In the genomic region with DNA sequence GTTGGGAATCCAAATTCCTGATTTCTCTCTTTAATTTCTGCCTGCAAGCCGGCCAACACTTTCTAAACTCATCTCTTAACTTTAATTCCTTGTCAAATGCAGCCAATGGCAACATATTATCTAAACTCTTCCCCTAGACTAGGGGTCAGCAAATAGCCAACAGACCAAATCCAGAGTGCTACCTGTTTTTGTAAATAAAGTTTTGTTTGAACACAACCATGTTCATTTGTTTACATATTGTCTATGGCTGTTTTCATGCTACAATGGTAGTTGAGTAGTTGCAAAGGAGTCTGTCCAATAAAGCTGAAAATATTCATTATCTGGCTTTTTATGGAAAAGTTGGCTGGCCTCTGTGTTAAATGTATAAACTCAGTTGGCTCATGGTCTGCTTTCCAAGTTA, we compare ENCODE assay signal across 38 cellular contexts. TPM values are rescaled to one million over a fixed set of nuclear protein-coding genes. Genes with fewer than 3 reads are reported as not detected.
"Had no signal": no experiment of that assay in that cellular context is flagged by ENCODE, and none has a peak within 500 bp of the region (broad histone marks: within the 10 kb centered on the region; RNA-seq: fewer than 3 reads in every experiment).

No MANE protein-coding gene starts in this region.

- H3K27ac ChIP-seq: body of pancreas, brain microvascular endothelial cell, breast epithelium, WERI-Rb-1 had no signal

- H3K27me3 Mint-ChIP-seq: activated CD4-positive, alpha-beta memory T cell treated with anti-CD3 and anti-CD28 coated beads for 36 hours had no signal

- H3K36me3 Mint-ChIP-seq: activated CD4-positive, alpha-beta memory T cell treated with anti-CD3 and anti-CD28 coated beads for 36 hours; activated naive CD4-positive, alpha-beta T cell treated with anti-CD3 and anti-CD28 coated beads, Interleukin-2, amount 50 U/mL, for 24 hours; activated naive CD8-positive, alpha-beta T cell; activated naive CD8-positive, alpha-beta T cell treated with anti-CD3 and anti-CD28 coated beads, Interleukin-2, amount 10 ng/mL, durations not matched to agents 7 days and 5 days; WTC11 had no signal

- DNase-seq: activated CD4-positive, alpha-beta memory T cell treated with anti-CD3 and anti-CD28 coated beads for 36 hours; activated CD4-positive, alpha-beta T cell treated with anti-CD3 and anti-CD28 coated beads for 1 hour; activated CD4-positive, alpha-beta T cell treated with anti-CD3 and anti-CD28 coated beads for 36 hours; activated CD4-positive, alpha-beta T cell treated with anti-CD3 and anti-CD28 coated beads, Interleukin-2, amount 10 ng/mL, durations not matched to agents 24 days and 14 days; activated CD4-positive, alpha-beta T cell treated with anti-CD3 and anti-CD28 coated beads, Interleukin-2, amount 50 U/mL, for 1 hour; activated CD4-positive, alpha-beta T cell treated with anti-CD3 and anti-CD28 coated beads, Interleukin-2, amount 50 U/mL, for 4 hours; activated CD4-positive, CD25-positive, alpha-beta regulatory T cell; activated CD8-positive, alpha-beta memory T cell treated with anti-CD3 and anti-CD28 coated beads, Interleukin-2, amount 50 U/mL, for 4 hours; activated CD8-positive, alpha-beta T cell treated with anti-CD3 and anti-CD28 coated beads for 36 hours; activated effector memory CD4-positive, alpha-beta T cell treated with anti-CD3 and anti-CD28 coated beads, Interleukin-2, amount 50 U/mL, for 16 hours; activated gamma-delta T cell treated with Interleukin-2 at 50 U/mL for 16 hours; activated naive CD4-positive, alpha-beta T cell; activated naive CD4-positive, alpha-beta T cell treated with anti-CD3 and anti-CD28 coated beads for 36 hours; activated naive CD8-positive, alpha-beta T cell treated with anti-CD3 and anti-CD28 coated beads, Interleukin-2, amount 10 ng/mL, durations not matched to agents 7 days and 5 days; activated naive CD8-positive, alpha-beta T cell treated with anti-CD3 and anti-CD28 coated beads, Interleukin-2, amount 50 U/mL, for 24 hours; activated T-cell treated with anti-CD3 and anti-CD28 coated beads for 4 hours; activated T-cell treated with anti-CD3 and anti-CD28 coated beads, Interleukin-2, amount 50 U/mL, for 1 hour; activated T-cell treated with anti-CD3 and anti-CD28 coated beads, Interleukin-2, amount 50 U/mL, for 4 hours; activated T-cell treated with anti-CD3 and anti-CD28 coated beads, Interleukin-2, amount 50 U/mL, for 72 hours; amniotic stem cell; aorta; body of pancreas; brain microvascular endothelial cell; central memory CD4-positive, alpha-beta T cell; SW 1271; T-helper 1 cell; T-helper 2 cell; T-helper 9 cell; WERI-Rb-1 had no signal

- H3K4me3 Mint-ChIP-seq: activated CD4-positive, alpha-beta memory T cell treated with anti-CD3 and anti-CD28 coated beads for 36 hours; activated CD4-positive, alpha-beta T cell treated with anti-CD3 and anti-CD28 coated beads for 36 hours; activated CD4-positive, alpha-beta T cell treated with anti-CD3 and anti-CD28 coated beads, Interleukin-2, amount 10 ng/mL, durations not matched to agents 24 days and 14 days; activated CD8-positive, alpha-beta T cell treated with anti-CD3 and anti-CD28 coated beads for 36 hours; activated naive CD4-positive, alpha-beta T cell treated with anti-CD3 and anti-CD28 coated beads for 36 hours; activated naive CD4-positive, alpha-beta T cell treated with anti-CD3 and anti-CD28 coated beads, Interleukin-2, amount 50 U/mL, for 24 hours; activated naive CD8-positive, alpha-beta T cell; activated naive CD8-positive, alpha-beta T cell treated with anti-CD3 and anti-CD28 coated beads, Interleukin-2, amount 10 ng/mL, durations not matched to agents 7 days and 5 days; activated naive CD8-positive, alpha-beta T cell treated with anti-CD3 and anti-CD28 coated beads, Interleukin-2, amount 50 U/mL, for 24 hours; activated T-cell treated with anti-CD3 and anti-CD28 coated beads, Interleukin-2, amount 50 U/mL, for 4 hours; activated T-cell treated with anti-CD3 and anti-CD28 coated beads, Interleukin-2, amount 50 U/mL, for 72 hours; activated T-helper 1 cell treated with anti-CD3 and anti-CD28 coated beads, Interleukin-12 subunit alpha, Interleukin-12 subunit beta, Interleukin-2, Interleukin-4 antibody, amounts not matched to agents 30 ng/mL and 10 ng/mL and 1 ng/mL, durations not matched to agents 14 hours and 24 hours and 36 hours; activated T-helper 17 cell treated with anti-CD3 and anti-CD28 coated beads, Interleukin-2, amount 50 U/mL, for 72 hours; T-helper 1 cell treated with Interleukin-12 subunit alpha and Interleukin-12 subunit beta and Interleukin-4 antibody, amounts not matched to agents 30 μg/mL and 1 μg/mL, for 36 hours; T-helper 2 cell treated with Interferon-gamma antibody and Interleukin-4, amounts not matched to agents 5 μg/mL and 100 μg/mL, for 36 hours; WTC11 had no signal

- H3K4me1 Mint-ChIP-seq: activated CD4-positive, alpha-beta T cell treated with anti-CD3 and anti-CD28 coated beads for 36 hours; activated CD4-positive, alpha-beta T cell treated with anti-CD3 and anti-CD28 coated beads, Interleukin-2, amount 10 ng/mL, durations not matched to agents 24 days and 14 days; activated naive CD4-positive, alpha-beta T cell treated with anti-CD3 and anti-CD28 coated beads, Interleukin-2, amount 50 U/mL, for 24 hours; activated naive CD8-positive, alpha-beta T cell treated with anti-CD3 and anti-CD28 coated beads, Interleukin-2, amount 10 ng/mL, durations not matched to agents 7 days and 5 days; activated naive CD8-positive, alpha-beta T cell treated with anti-CD3 and anti-CD28 coated beads, Interleukin-2, amount 50 U/mL, for 24 hours; activated T-helper 17 cell treated with anti-CD3 and anti-CD28 coated beads, Interleukin-2, amount 50 U/mL, for 72 hours had no signal

- H3K9me3 Mint-ChIP-seq: activated CD4-positive, alpha-beta memory T cell treated with anti-CD3 and anti-CD28 coated beads for 36 hours; activated CD4-positive, alpha-beta T cell treated with anti-CD3 and anti-CD28 coated beads, Interleukin-2, amount 10 ng/mL, durations not matched to agents 24 days and 14 days; activated CD8-positive, alpha-beta T cell treated with anti-CD3 and anti-CD28 coated beads for 36 hours; activated naive CD4-positive, alpha-beta T cell treated with anti-CD3 and anti-CD28 coated beads for 36 hours; activated naive CD4-positive, alpha-beta T cell treated with anti-CD3 and anti-CD28 coated beads, Interleukin-2, amount 50 U/mL, for 24 hours; activated naive CD8-positive, alpha-beta T cell treated with anti-CD3 and anti-CD28 coated beads, Interleukin-2, amount 10 ng/mL, durations not matched to agents 7 days and 5 days; activated naive CD8-positive, alpha-beta T cell treated with anti-CD3 and anti-CD28 coated beads, Interleukin-2, amount 50 U/mL, for 24 hours; activated T-cell treated with anti-CD3 and anti-CD28 coated beads, Interleukin-2, amount 50 U/mL, for 4 hours; activated T-cell treated with anti-CD3 and anti-CD28 coated beads, Interleukin-2, amount 50 U/mL, for 72 hours; activated T-helper 1 cell treated with anti-CD3 and anti-CD28 coated beads, Interleukin-12 subunit alpha, Interleukin-12 subunit beta, Interleukin-2, Interleukin-4 antibody, amounts not matched to agents 30 ng/mL and 10 ng/mL and 1 ng/mL, durations not matched to agents 14 hours and 24 hours and 36 hours; activated T-helper 17 cell treated with anti-CD3 and anti-CD28 coated beads, Interleukin-2, amount 50 U/mL, for 72 hours; T-helper 1 cell treated with Interleukin-12 subunit alpha and Interleukin-12 subunit beta and Interleukin-4 antibody, amounts not matched to agents 30 μg/mL and 1 μg/mL, for 36 hours; T-helper 2 cell treated with Interferon-gamma antibody and Interleukin-4, amounts not matched to agents 5 μg/mL and 100 μg/mL, for 36 hours had no signal

- H3K27ac Mint-ChIP-seq: activated CD4-positive, alpha-beta memory T cell treated with anti-CD3 and anti-CD28 coated beads for 36 hours; activated CD4-positive, alpha-beta T cell treated with anti-CD3 and anti-CD28 coated beads for 36 hours; activated CD4-positive, alpha-beta T cell treated with anti-CD3 and anti-CD28 coated beads, Interleukin-2, amount 10 ng/mL, durations not matched to agents 24 days and 14 days; activated CD8-positive, alpha-beta T cell treated with anti-CD3 and anti-CD28 coated beads for 36 hours; activated naive CD4-positive, alpha-beta T cell treated with anti-CD3 and anti-CD28 coated beads for 36 hours; activated naive CD4-positive, alpha-beta T cell treated with anti-CD3 and anti-CD28 coated beads, Interleukin-2, amount 50 U/mL, for 24 hours; activated naive CD8-positive, alpha-beta T cell; activated naive CD8-positive, alpha-beta T cell treated with anti-CD3 and anti-CD28 coated beads, Interleukin-2, amount 10 ng/mL, durations not matched to agents 7 days and 5 days; activated naive CD8-positive, alpha-beta T cell treated with anti-CD3 and anti-CD28 coated beads, Interleukin-2, amount 50 U/mL, for 24 hours; activated T-cell treated with anti-CD3 and anti-CD28 coated beads, Interleukin-2, amount 50 U/mL, for 72 hours; activated T-helper 1 cell treated with anti-CD3 and anti-CD28 coated beads, Interleukin-12 subunit alpha, Interleukin-12 subunit beta, Interleukin-2, Interleukin-4 antibody, amounts not matched to agents 30 ng/mL and 10 ng/mL and 1 ng/mL, durations not matched to agents 14 hours and 24 hours and 36 hours; activated T-helper 17 cell treated with anti-CD3 and anti-CD28 coated beads, Interleukin-2, amount 50 U/mL, for 72 hours; T-helper 1 cell treated with Interleukin-12 subunit alpha and Interleukin-12 subunit beta and Interleukin-4 antibody, amounts not matched to agents 30 μg/mL and 1 μg/mL, for 36 hours; T-helper 2 cell treated with Interferon-gamma antibody and Interleukin-4, amounts not matched to agents 5 μg/mL and 100 μg/mL, for 36 hours; WTC11 had no signal

RNA-seq across cellular contexts. Expression of gene RASSF10, which starts 37.2 kb away (rescaled TPM):
- total RNA-seq: activated CD4-positive, alpha-beta memory T cell treated with anti-CD3 and anti-CD28 coated beads for 36 hours; activated CD4-positive, alpha-beta T cell treated with anti-CD3 and anti-CD28 coated beads for 36 hours; activated CD4-positive, alpha-beta T cell treated with anti-CD3 and anti-CD28 coated beads, Interleukin-2, amount 10 ng/mL, durations not matched to agents 24 days and 14 days; activated CD8-positive, alpha-beta memory T cell treated with anti-CD3 and anti-CD28 coated beads for 36 hours; activated CD8-positive, alpha-beta T cell treated with anti-CD3 and anti-CD28 coated beads for 36 hours; activated naive CD4-positive, alpha-beta T cell treated with anti-CD3 and anti-CD28 coated beads for 36 hours; activated naive CD8-positive, alpha-beta T cell treated with anti-CD3 and anti-CD28 coated beads, Interleukin-2, amount 10 ng/mL, durations not matched to agents 7 days and 5 days; activated T-cell treated with anti-CD3 and anti-CD28 coated beads, Interleukin-2, amount 50 U/mL, for 4 hours; activated T-helper 1 cell treated with anti-CD3 and anti-CD28 coated beads, Interleukin-12 subunit alpha, Interleukin-12 subunit beta, Interleukin-2, Interleukin-4 antibody, amounts not matched to agents 30 ng/mL and 10 ng/mL and 1 ng/mL, durations not matched to agents 14 hours and 24 hours and 36 hours; activated T-helper 17 cell treated with anti-CD3 and anti-CD28 coated beads, Interleukin-2, amount 50 U/mL, for 72 hours; body of pancreas had no signal
